ENCODE assay signal across 17 cellular contexts in the genomic region with DNA sequence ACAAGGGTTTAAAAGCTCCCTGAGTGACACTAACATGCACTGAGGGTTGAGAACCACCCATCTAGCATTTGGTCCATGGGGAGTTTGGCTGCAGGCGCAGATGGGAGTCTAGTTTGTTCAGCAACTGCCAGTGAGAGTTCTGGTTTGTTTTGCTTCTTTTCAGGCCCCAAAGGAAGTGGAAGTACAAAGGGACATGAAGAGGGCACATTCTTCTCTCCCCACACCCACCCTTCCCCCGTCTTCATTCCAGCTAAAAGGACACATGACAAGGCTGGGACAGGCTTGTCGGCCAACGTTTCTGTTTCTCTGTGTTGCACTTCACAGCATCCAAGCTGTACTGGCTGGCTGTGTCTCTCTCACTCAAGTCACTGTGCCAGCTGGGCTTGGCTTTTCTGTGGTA. TPM values are rescaled to one million over a fixed set of nuclear protein-coding genes. Genes with fewer than 3 reads are reported as not detected.
DNase-seq lines count a peak whose midpoint lies in the region; ATAC-seq and TF ChIP-seq lines count a peak whose summit lies in the region.
"Had no signal": no experiment of that assay in that cellular context is flagged by ENCODE, and none has a peak within 500 bp of the region (broad histone marks: within the 10 kb centered on the region; RNA-seq: fewer than 3 reads in every experiment).

No MANE protein-coding gene starts in this region.

- 6 to 7% methylated on average over 4 of the region's 4 CpGs for WGBS in aorta, 2 donors

- no peaks in the 10 kb centered on the region for H3K36me3 Mint-ChIP-seq in stimulated activated effector memory CD8-positive, alpha-beta T cell treated with anti-CD3 and anti-CD28 coated beads, Interleukin-12 subunit alpha, Interleukin-12 subunit beta, amount 100 ng/mL, for 72 hours

- ATAC-seq in Right ventricle myocardium inferior (peak; percentile 71), left cardiac atrium (peak; percentile 76 to 89), aorta (ENCODE audit: low FRiP score) (peak; percentile 85)
- no peak for ATAC-seq in stimulated activated effector memory CD8-positive, alpha-beta T cell treated with anti-CD3 and anti-CD28 coated beads, Interleukin-12 subunit alpha, Interleukin-12 subunit beta, amount 100 ng/mL, for 72 hours
- ATAC-seq: activated CD8-positive, alpha-beta T cell treated with anti-CD3 and anti-CD28 coated beads for 36 hours had no signal

- peaks cover 9 to 11% of the 10 kb centered on the region in 2 donors for H3K4me1 ChIP-seq in aorta (ENCODE audit: control insufficient read depth in 1 of 2, insufficient read depth in 2 of 2, low read length in 2 of 2)

- no peaks in the 10 kb centered on the region for H3K9me3 Mint-ChIP-seq in stimulated activated effector memory CD8-positive, alpha-beta T cell treated with anti-CD3 and anti-CD28 coated beads, Interleukin-12 subunit alpha, Interleukin-12 subunit beta, amount 100 ng/mL, for 72 hours
- H3K9me3 Mint-ChIP-seq: activated CD8-positive, alpha-beta T cell treated with anti-CD3 and anti-CD28 coated beads for 36 hours had no signal

- no peaks in the 10 kb centered on the region for H3K9me3 ChIP-seq in aorta (ENCODE audit: control insufficient read depth, low read length)

- no peaks in the 10 kb centered on the region for H3K36me3 ChIP-seq in aorta (ENCODE audit: control insufficient read depth in 1 of 2, insufficient read depth in 2 of 2, low read length in 1 of 2)

- no peak overlapping the region for H3K27ac Mint-ChIP-seq in stimulated activated effector memory CD8-positive, alpha-beta T cell treated with anti-CD3 and anti-CD28 coated beads, Interleukin-12 subunit alpha, Interleukin-12 subunit beta, amount 100 ng/mL, for 72 hours
- H3K27ac Mint-ChIP-seq: activated CD8-positive, alpha-beta T cell treated with anti-CD3 and anti-CD28 coated beads for 36 hours had no signal

- no peak overlapping the region for H3K4me3 Mint-ChIP-seq in stimulated activated effector memory CD8-positive, alpha-beta T cell treated with anti-CD3 and anti-CD28 coated beads, Interleukin-12 subunit alpha, Interleukin-12 subunit beta, amount 100 ng/mL, for 72 hours
- H3K4me3 Mint-ChIP-seq: activated CD8-positive, alpha-beta T cell treated with anti-CD3 and anti-CD28 coated beads for 36 hours had no signal

- DNase-seq in Right ventricle myocardium inferior (ENCODE audit: missing footprints) (no peak), cardiac septum (ENCODE audit: low spot score) (no peak), left cardiac atrium (peak; percentile 34), occipital lobe (lab: John Stamatoyannopoulos, UW) (peak; percentile 54), aorta (peak in 1 of 2 donors; percentile 68), GM10266 (ENCODE audit: extremely low spot score) (no peak), NCI-H510A (lab: John Stamatoyannopoulos, UW) (no peak)
- no peak for DNase-seq in stimulated activated effector memory CD8-positive, alpha-beta T cell treated with anti-CD3 and anti-CD28 coated beads, Interleukin-12 subunit alpha, Interleukin-12 subunit beta, amount 100 ng/mL, for 72 hours (ENCODE audit: low spot score in 2 of 2)
- DNase-seq: activated CD8-positive, alpha-beta T cell treated with anti-CD3 and anti-CD28 coated beads for 36 hours; amniotic stem cell; DMS 273 treated with DMSO at 0.1 percent for 48 hours; kidney glomerular epithelial cell; NCI-H1092 treated with DMSO at 0.1 percent for 48 hours; NCI-H748 treated with DMSO at 0.1 percent for 48 hours; T-helper 1 cell had no signal

- intact Hi-C loops in Right ventricle myocardium inferior (cut with DNase I) (no loop called here), cardiac septum (cut with DNase I) (no loop called here), left cardiac atrium (cut with DNase I) (no loop called here), aorta (cut with DNase I) (no loop called here)

- peaks cover 51% of the 10 kb centered on the region for H3K4me1 Mint-ChIP-seq in stimulated activated effector memory CD8-positive, alpha-beta T cell treated with anti-CD3 and anti-CD28 coated beads, Interleukin-12 subunit alpha, Interleukin-12 subunit beta, amount 100 ng/mL, for 72 hours

- no peaks in the 10 kb centered on the region for H3K27me3 ChIP-seq in aorta (ENCODE audit: control insufficient read depth in 1 of 2, insufficient read depth in 2 of 2, low read length in 1 of 2)

- H3K4me3 ChIP-seq in aorta (ENCODE audit: low read length in 2 of 2), result no peak overlapping the region
- H3K4me3 ChIP-seq: skin epidermis had no signal

- no peak for TF ChIP-seq CTCF in GM10266 (IDR thresholded peaks at IDR 0.05; ENCODE audit: control insufficient read depth, insufficient read depth, low read depth, missing control alignments)

- peak overlapping the region; percentile 52 to 98 for H3K27ac ChIP-seq in aorta (ENCODE audit: low read depth in 1 of 2, low read length in 2 of 2)
- H3K27ac ChIP-seq: epithelial cell of prostate had no signal

RNA-seq across cellular contexts. Expression of a gene that starts 8.2 kb away (rescaled TPM):
- 11.2 TPM for total RNA-seq in Right ventricle myocardium inferior
- total RNA-seq in cardiac septum, result 13.3 TPM
- 10 to 100 TPM; 13.4 to 19.8 TPM for total RNA-seq in left cardiac atrium
- 22.9 TPM for total RNA-seq in occipital lobe
- 10 to 100 TPM; 50.9 to 54.8 TPM for total RNA-seq in aorta
- polyA plus RNA-seq in aorta, result 10 to 100 TPM; 19.0 to 71.8 TPM

RNA-seq across cellular contexts. Expression of a gene that starts 14.7 kb away (rescaled TPM):
- 22.8 TPM for total RNA-seq in Right ventricle myocardium inferior
- 25.1 TPM for total RNA-seq in cardiac septum
- total RNA-seq in left cardiac atrium, result 10 to 100 TPM; 23.5 to 37.2 TPM
- total RNA-seq in occipital lobe, result 16.1 TPM
- total RNA-seq in aorta, result 10 to 100 TPM; 35.8 to 40.5 TPM
- 10 to 100 TPM; 41.9 to 45.4 TPM for polyA plus RNA-seq in aorta

RNA-seq across cellular contexts. Expression of a gene that starts 32.2 kb away (rescaled TPM):
- total RNA-seq in Right ventricle myocardium inferior (not detected), cardiac septum (not detected), left cardiac atrium (not detected), occipital lobe (not detected), aorta (not detected)
- polyA plus RNA-seq in aorta, result not detected
- total RNA-seq: activated CD8-positive, alpha-beta T cell treated with anti-CD3 and anti-CD28 coated beads for 36 hours had no signal

RNA-seq across cellular contexts. Expression of a gene that starts 56.4 kb away (rescaled TPM):
- not detected for total RNA-seq in Right ventricle myocardium inferior
- not detected for total RNA-seq in cardiac septum
- not detected for total RNA-seq in left cardiac atrium
- not detected for total RNA-seq in occipital lobe
- total RNA-seq in aorta, result not detected
- polyA plus RNA-seq in aorta, result not detected
- total RNA-seq: activated CD8-positive, alpha-beta T cell treated with anti-CD3 and anti-CD28 coated beads for 36 hours had no signal

Comparison
In these comparisons a context has a peak if more than half of its experiments do, and no peak if none do; other contexts are left out.
1. DNase-seq: peak in left cardiac atrium (single experiment) and occipital lobe (single experiment); none in Right ventricle myocardium inferior (single experiment), cardiac septum (single experiment), GM10266 (single experiment), stimulated activated effector memory CD8-positive, alpha-beta T cell treated with anti-CD3 and anti-CD28 coated beads, Interleukin-12 subunit alpha, Interleukin-12 subunit beta, amount 100 ng/mL, for 72 hours (0 of 2) and NCI-H510A (single experiment).